In genomic region chr6:24695635-24696034, GRCh38 we compare ENCODE assay signal across 8 cellular contexts. TPM values are rescaled to one million over a fixed set of nuclear protein-coding genes. Genes with fewer than 3 reads are reported as not detected.
DNase-seq lines count a peak whose midpoint lies in the region; ATAC-seq and TF ChIP-seq lines count a peak whose summit lies in the region.
"Not testable (repeated sequence)": the region's sequence is repeated elsewhere in the genome, so short reads cannot be mapped to it uniquely, and the experiment has no call there.

No MANE protein-coding gene starts in this region.

- TF ChIP-seq RAD21 in neural cell (conservative IDR thresholded peaks at IDR 0.05): peak; percentile 93

- TF ChIP-seq POLR2A in tibial nerve (IDR thresholded peaks at IDR 0.05): not testable (repeated sequence)

- TF ChIP-seq EP300 in neural cell (conservative IDR thresholded peaks at IDR 0.05; ENCODE audit: poor library complexity, severe bottlenecking); tibial nerve (IDR thresholded peaks at IDR 0.05): not testable (repeated sequence)

- not testable (repeated sequence) for H3K4me3 ChIP-seq in neural cell (ENCODE audit: low read length); tibial nerve

- not testable (repeated sequence) for H3K9me2 ChIP-seq in neural cell (ENCODE audit: insufficient read depth, low read length)

- H3K4me2 ChIP-seq in neural cell (ENCODE audit: low read length): not testable (repeated sequence)

- H3K27ac Mint-ChIP-seq in activated naive CD4-positive, alpha-beta T cell treated with anti-CD3 and anti-CD28 coated beads, Interleukin-2, amount 50 U/mL, for 72 hours: peak overlapping the region; percentile 49 to 69

- not testable (repeated sequence) for H3F3A ChIP-seq in neural cell (ENCODE audit: insufficient read depth, low read length, poor library complexity, severe bottlenecking)

- H3K36me3 Mint-ChIP-seq in activated naive CD4-positive, alpha-beta T cell treated with anti-CD3 and anti-CD28 coated beads, Interleukin-2, amount 50 U/mL, for 72 hours: peaks cover 0 to 11% of the 10 kb centered on the region in 2 donors

- H3K36me3 ChIP-seq in neural cell (ENCODE audit: insufficient read depth, low read length); tibial nerve: not testable (repeated sequence)

- not testable (repeated sequence) for H3K9ac ChIP-seq in neural cell (ENCODE audit: low read length)

- H3K27me3 ChIP-seq in neural cell (ENCODE audit: insufficient read depth, low read depth, low read length); tibial nerve: not testable (repeated sequence)

- not testable (repeated sequence) for H3K79me2 ChIP-seq in neural cell (replicated peaks; ENCODE audit: insufficient read depth, low read length)

- peak; percentile 45 for DNase-seq in EH (ENCODE audit: low read depth)
- peak; percentile 46 for DNase-seq in NCI-H146 (lab: John Stamatoyannopoulos, UW)
- peak; percentile 39 for DNase-seq in SK-N-DZ (ENCODE audit: low spot score)
- DNase-seq in activated naive CD4-positive, alpha-beta T cell treated with anti-CD3 and anti-CD28 coated beads, Interleukin-2, amount 50 U/mL, for 72 hours (ENCODE audit: low spot score in 2 of 2): peak in 1 of 2 donors; percentile 20
- DNase-seq in foreskin melanocyte: peak; percentile 12
- DNase-seq in tibial nerve (ENCODE audit: low spot score in 2 of 2): peak in 1 of 2 donors; percentile 25

- ATAC-seq in HG02610 (IDR thresholded peaks at IDR 0.05; ENCODE audit: unreplicated experiment): peak; percentile 60
- ATAC-seq in activated naive CD4-positive, alpha-beta T cell treated with anti-CD3 and anti-CD28 coated beads, Interleukin-2, amount 50 U/mL, for 72 hours: peak; percentile 42 to 53

- H3K9me3 Mint-ChIP-seq in activated naive CD4-positive, alpha-beta T cell treated with anti-CD3 and anti-CD28 coated beads, Interleukin-2, amount 50 U/mL, for 72 hours: not testable (repeated sequence)

- not testable (repeated sequence) for H4K20me1 ChIP-seq in neural cell (ENCODE audit: insufficient read depth)

- 31% methylated on average over 8 of the region's 8 CpGs for WGBS in tibial nerve, 2 donors

- not testable (repeated sequence) for H2AFZ ChIP-seq in neural cell (ENCODE audit: low read depth, low read length)

- TF ChIP-seq CTCF in neural cell (IDR thresholded peaks at IDR 0.05; ENCODE audit: poor library complexity, severe bottlenecking): peak; percentile 89
- TF ChIP-seq CTCF in tibial nerve (IDR thresholded peaks at IDR 0.05): peak; percentile 29 to 67 (median 38)

- H3K4me1 ChIP-seq in tibial nerve: peaks cover 0 to 19% (median 3%) of the 10 kb centered on the region in 4 donors

- not testable (repeated sequence) for H3K27ac ChIP-seq in neural cell (ENCODE audit: low read length); tibial nerve

- not testable (repeated sequence) for H3K9me3 ChIP-seq in neural cell (ENCODE audit: low read length); tibial nerve

TF ChIP-seq in neural cell, 6 proteins besides CTCF, POLR2A, EP300 and RAD21:
- TF ChIP-seq SMC3 (conservative IDR thresholded peaks at IDR 0.05; ENCODE audit: poor library complexity): peak; percentile 92

RNA-seq across cellular contexts. Expression of gene C6orf62, which starts 23.3 kb away (rescaled TPM):
- polyA plus RNA-seq in SK-N-DZ (2014; cell fraction: cytosol; rRNA removed): 55.7 and 73.1 TPM in 2 replicates
- 39.2 and 41.6 TPM in 2 replicates for polyA plus RNA-seq in SK-N-DZ (2014; cell fraction: nucleus; rRNA removed)
- total RNA-seq in activated naive CD4-positive, alpha-beta T cell treated with anti-CD3 and anti-CD28 coated beads, Interleukin-2, amount 50 U/mL, for 72 hours: 100 to 1,000 TPM; 120 to 141 TPM
- 105 and 107 TPM in 2 replicates for polyA plus RNA-seq in neural cell
- polyA minus RNA-seq in neural cell: 82.0 and 96.9 TPM in 2 replicates
- 100 to 1,000 TPM in 1 of 4 donors, 10 to 100 TPM in 3; 55.9 to 122 (median 77.9) TPM for total RNA-seq in tibial nerve

RNA-seq across cellular contexts. Expression of gene ACOT13, which starts 28.8 kb away (rescaled TPM):
- polyA plus RNA-seq in SK-N-DZ (2014; cell fraction: cytosol; rRNA removed): 6.0 and 8.5 TPM in 2 replicates
- polyA plus RNA-seq in SK-N-DZ (2014; cell fraction: nucleus; rRNA removed): 5.0 and 6.4 TPM in 2 replicates
- 10 to 100 TPM; 25.0 to 30.3 TPM for total RNA-seq in activated naive CD4-positive, alpha-beta T cell treated with anti-CD3 and anti-CD28 coated beads, Interleukin-2, amount 50 U/mL, for 72 hours
- 9.9 and 14.2 TPM in 2 replicates for polyA plus RNA-seq in neural cell
- 7.5 and 9.6 TPM in 2 replicates for polyA minus RNA-seq in neural cell
- 10 to 100 TPM in 1 of 4 donors, 1 to 10 TPM in 3; 3.3 to 10.2 (median 7.5) TPM for total RNA-seq in tibial nerve

RNA-seq across cellular contexts. Expression of gene TDP2, which starts 28.9 kb away (rescaled TPM):
- polyA plus RNA-seq in SK-N-DZ (2014; cell fraction: cytosol; rRNA removed): 9.7 and 14.9 TPM in 2 replicates
- polyA plus RNA-seq in SK-N-DZ (2014; cell fraction: nucleus; rRNA removed): 17.3 and 25.1 TPM in 2 replicates
- 10 to 100 TPM; 46.0 to 60.2 TPM for total RNA-seq in activated naive CD4-positive, alpha-beta T cell treated with anti-CD3 and anti-CD28 coated beads, Interleukin-2, amount 50 U/mL, for 72 hours
- polyA plus RNA-seq in neural cell: 49.0 and 53.4 TPM in 2 replicates
- polyA minus RNA-seq in neural cell: 45.5 and 49.9 TPM in 2 replicates
- total RNA-seq in tibial nerve: 10 to 100 TPM; 24.9 to 32.0 (median 31.3) TPM

RNA-seq across cellular contexts. Expression of gene KIAA0319, which starts 49.6 kb away (rescaled TPM):
- 0.13 and 0.36 TPM in 2 replicates for polyA plus RNA-seq in SK-N-DZ (2014; cell fraction: cytosol; rRNA removed)
- polyA plus RNA-seq in SK-N-DZ (2014; cell fraction: nucleus; rRNA removed): 0.07 and 0.21 TPM in 2 replicates
- under 1 TPM in 1 of 2 donors, not detected in 1; 0.74 TPM for total RNA-seq in activated naive CD4-positive, alpha-beta T cell treated with anti-CD3 and anti-CD28 coated beads, Interleukin-2, amount 50 U/mL, for 72 hours
- 8.3 and 8.5 TPM in 2 replicates for polyA plus RNA-seq in neural cell
- 10.2 and 11.0 TPM in 2 replicates for polyA minus RNA-seq in neural cell
- under 1 TPM in 3 of 4 donors, not detected in 1; under 0.01 to 0.98 (median under 0.01) TPM for total RNA-seq in tibial nerve
